ENCODE assay signal across 6 cellular contexts in the genomic region with DNA sequence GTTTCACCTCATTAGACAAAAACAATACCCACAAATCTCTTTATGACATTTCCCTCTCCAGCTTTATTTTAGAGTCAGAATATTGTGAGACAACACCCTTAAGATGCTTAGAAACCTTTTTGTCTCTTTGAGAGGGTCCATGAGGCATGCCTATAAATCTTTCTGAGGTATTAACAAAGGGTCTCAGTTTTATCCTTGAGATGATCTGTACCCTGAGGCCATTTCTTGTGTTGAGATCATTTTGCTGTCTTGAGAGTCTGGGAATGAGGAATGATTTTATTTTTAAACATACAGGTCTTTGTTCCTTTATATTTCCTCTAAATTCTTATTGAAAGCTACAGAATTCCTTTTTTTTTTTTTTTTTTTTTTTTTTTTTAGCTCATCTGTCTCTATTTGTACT.
"Had no signal": no experiment of that assay in that cellular context is flagged by ENCODE, and none has a peak within 500 bp of the region (broad histone marks: within the 10 kb centered on the region; RNA-seq: fewer than 3 reads in every experiment).

No MANE protein-coding gene starts in this region.

- DNase-seq: H9, HCEC 1CT, KBM-7 had no signal

- H3K4me3 ChIP-seq: GM23338 had no signal

- H2AFZ ChIP-seq: GM23338 had no signal

- H3K27ac ChIP-seq: HL-60 had no signal

- H3K4me2 ChIP-seq: GM23338 had no signal

- ATAC-seq: GM23338, HepG2 had no signal
